In the genomic region with DNA sequence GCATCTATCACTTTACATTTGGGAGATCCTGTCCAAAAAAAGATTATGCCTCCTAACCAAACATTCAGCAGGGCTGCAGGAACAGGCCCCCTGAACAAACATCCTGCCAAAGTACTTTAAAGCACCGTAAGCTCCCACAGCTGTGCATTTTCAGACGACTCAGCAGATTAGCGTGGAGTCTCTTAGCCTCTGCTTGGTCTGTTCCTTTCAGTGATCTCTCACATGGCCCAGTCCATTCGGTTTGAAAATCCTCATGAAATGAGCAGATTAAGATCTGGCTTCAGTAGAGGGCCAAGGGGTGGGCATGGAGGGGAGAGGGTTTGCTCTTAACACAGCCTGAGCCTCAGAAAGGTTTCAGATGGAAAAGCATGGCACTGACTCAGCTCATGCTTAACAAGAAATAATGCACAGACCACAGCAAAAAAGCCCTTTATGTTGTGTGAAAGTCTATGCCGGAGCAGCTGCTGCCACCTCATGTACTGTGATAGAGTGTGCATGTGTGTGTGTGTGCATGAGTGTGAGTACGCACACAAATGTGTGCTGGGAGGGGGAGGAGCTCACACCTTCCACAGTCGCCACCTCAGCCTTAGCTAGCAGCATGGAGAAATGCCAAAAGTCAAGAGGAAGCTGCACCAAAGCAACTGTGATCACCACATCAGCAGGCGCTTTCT, we compare ENCODE assay signal across 8 cellular contexts.
DNase-seq lines count a peak whose midpoint lies in the region; ATAC-seq and TF ChIP-seq lines count a peak whose summit lies in the region.
"Not testable (repeated sequence)": the region's sequence is repeated elsewhere in the genome, so short reads cannot be mapped to it uniquely, and the experiment has no call there.

No MANE protein-coding gene starts in this region.

- ATAC-seq in GM19023 (IDR thresholded peaks at IDR 0.05; ENCODE audit: unreplicated experiment) (peak; percentile 83), HG02642 (IDR thresholded peaks at IDR 0.05; ENCODE audit: poor library complexity, unreplicated experiment) (peak; percentile 77), HG03520 (IDR thresholded peaks at IDR 0.05; ENCODE audit: unreplicated experiment) (peak; percentile 69), WTC11 (peak; percentile 43), Right ventricle myocardium superior (ENCODE audit: poor library complexity) (peak; percentile 83)
- peak; percentile 86 for ATAC-seq in activated naive CD8-positive, alpha-beta T cell treated with anti-CD3 and anti-CD28 coated beads, Interleukin-2, amount 10 ng/mL, durations not matched to agents 7 days and 5 days (ENCODE audit: low read depth)

- TF ChIP-seq CTCF in WTC11 (IDR thresholded peaks at IDR 0.05); retinal pigment epithelial cell (conservative IDR thresholded peaks at IDR 0.05; ENCODE audit: low read depth, low read length): not testable (repeated sequence)

- POLR2A ChIA-PET in WTC11 (lab: Charles Lee); activated naive CD8-positive, alpha-beta T cell treated with anti-CD3 and anti-CD28 coated beads, Interleukin-2, amount 10 ng/mL, durations not matched to agents 7 days and 5 days (lab: Charles Lee): not testable (repeated sequence)

- peaks cover 75% of the 10 kb centered on the region for H3K27me3 Mint-ChIP-seq in WTC11 (ENCODE audit: low read depth)
- H3K27me3 Mint-ChIP-seq in activated naive CD8-positive, alpha-beta T cell treated with anti-CD3 and anti-CD28 coated beads, Interleukin-2, amount 10 ng/mL, durations not matched to agents 7 days and 5 days: not testable (repeated sequence)

- H3K36me3 Mint-ChIP-seq in WTC11; activated naive CD8-positive, alpha-beta T cell treated with anti-CD3 and anti-CD28 coated beads, Interleukin-2, amount 10 ng/mL, durations not matched to agents 7 days and 5 days: not testable (repeated sequence)

- intact Hi-C loops in Right ventricle myocardium superior (cut with DNase I): not testable (repeated sequence)

- not testable (repeated sequence) for H3K9me3 Mint-ChIP-seq in WTC11; activated naive CD8-positive, alpha-beta T cell treated with anti-CD3 and anti-CD28 coated beads, Interleukin-2, amount 10 ng/mL, durations not matched to agents 7 days and 5 days

- H3K27ac Mint-ChIP-seq in WTC11: not testable (repeated sequence)
- H3K27ac Mint-ChIP-seq in activated naive CD8-positive, alpha-beta T cell treated with anti-CD3 and anti-CD28 coated beads, Interleukin-2, amount 10 ng/mL, durations not matched to agents 7 days and 5 days: peak overlapping the region; percentile 16

- H3K4me3 ChIP-seq in retinal pigment epithelial cell (ENCODE audit: low read length): peak overlapping the region; percentile 25

- H3K4me1 Mint-ChIP-seq in WTC11; activated naive CD8-positive, alpha-beta T cell treated with anti-CD3 and anti-CD28 coated beads, Interleukin-2, amount 10 ng/mL, durations not matched to agents 7 days and 5 days: not testable (repeated sequence)

- not testable (repeated sequence) for H3K4me3 Mint-ChIP-seq in WTC11
- peak overlapping the region; percentile 58 for H3K4me3 Mint-ChIP-seq in activated naive CD8-positive, alpha-beta T cell treated with anti-CD3 and anti-CD28 coated beads, Interleukin-2, amount 10 ng/mL, durations not matched to agents 7 days and 5 days

- DNase-seq in Ammon's horn (ENCODE audit: low spot score): peak; percentile 48
- not testable (repeated sequence) for DNase-seq in WTC11 (ENCODE audit: low spot score); Right ventricle myocardium superior
- DNase-seq in activated naive CD8-positive, alpha-beta T cell treated with anti-CD3 and anti-CD28 coated beads, Interleukin-2, amount 10 ng/mL, durations not matched to agents 7 days and 5 days: peak; percentile 33
- DNase-seq in retinal pigment epithelial cell (ENCODE audit: low read depth): peak; percentile 45

- CTCF ChIA-PET in WTC11 (lab: Charles Lee): not testable (repeated sequence)
